ENCODE assay signal across 10 cellular contexts in the genomic region with DNA sequence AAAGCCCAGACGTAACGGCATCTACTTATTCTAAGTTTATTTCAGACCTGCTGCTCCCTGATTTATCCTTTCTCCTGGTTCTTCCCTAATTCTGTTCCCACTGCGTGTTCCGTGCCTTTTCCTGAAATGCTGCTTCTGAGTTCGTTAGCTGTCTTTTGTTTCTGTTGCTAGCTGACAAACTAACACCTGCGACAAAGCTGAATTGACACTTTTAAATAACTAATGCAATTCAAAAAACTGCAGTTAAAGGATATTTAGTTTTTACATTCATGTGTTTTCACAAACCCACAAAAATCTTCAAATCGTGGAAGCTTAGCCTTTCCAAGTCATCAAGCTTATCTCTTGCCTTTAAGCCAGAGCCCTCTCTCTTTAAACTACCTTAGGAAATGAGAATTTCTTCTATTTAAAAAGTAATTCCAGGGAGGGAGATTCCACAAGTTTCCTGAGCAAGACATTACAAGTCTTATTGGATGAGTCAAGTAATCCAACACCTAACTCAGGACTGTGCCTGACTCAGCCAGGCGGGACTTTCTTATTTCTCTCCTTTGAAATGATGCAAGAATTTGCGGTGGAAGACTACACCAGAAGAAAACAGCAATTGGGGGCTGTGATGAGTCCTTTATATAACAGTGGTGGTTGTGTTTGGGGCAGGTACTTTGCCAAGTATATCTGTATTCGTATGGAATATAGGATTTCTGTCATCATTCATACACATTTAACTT. TPM values are rescaled to one million over a fixed set of nuclear protein-coding genes. Genes with fewer than 3 reads are reported as not detected.
DNase-seq lines count a peak whose midpoint lies in the region; TF ChIP-seq lines count a peak whose summit lies in the region.
"Had no signal": no experiment of that assay in that cellular context is flagged by ENCODE, and none has a peak within 500 bp of the region (broad histone marks: within the 10 kb centered on the region; RNA-seq: fewer than 3 reads in every experiment).

No MANE protein-coding gene starts in this region.

- H3K27ac ChIP-seq in thyroid gland, result no peak overlapping the region

- 87 to 91% methylated on average over 10 of the region's 10 CpGs for WGBS in thyroid gland, 2 donors

- peaks cover 0 to 10% of the 10 kb centered on the region in 2 donors for H3K4me1 ChIP-seq in thyroid gland

- no peak overlapping the region for H3K27ac Mint-ChIP-seq in T-helper 2 cell treated with Interferon-gamma antibody and Interleukin-4, amounts not matched to agents 5 μg/mL and 100 μg/mL, for 36 hours
- H3K27ac Mint-ChIP-seq: activated naive CD8-positive, alpha-beta T cell treated with anti-CD3 and anti-CD28 coated beads, Interleukin-2, amount 10 ng/mL, durations not matched to agents 7 days and 5 days had no signal

- intact Hi-C loops in thyroid gland (cut with DNase I), result no loop called here

- no peak for TF ChIP-seq POLR2A in thyroid gland (IDR thresholded peaks at IDR 0.05)

- peaks cover 2% of the 10 kb centered on the region for H3K27me3 Mint-ChIP-seq in T-helper 2 cell treated with Interferon-gamma antibody and Interleukin-4, amounts not matched to agents 5 μg/mL and 100 μg/mL, for 36 hours (ENCODE audit: low read depth)
- H3K27me3 Mint-ChIP-seq: activated naive CD8-positive, alpha-beta T cell treated with anti-CD3 and anti-CD28 coated beads, Interleukin-2, amount 10 ng/mL, durations not matched to agents 7 days and 5 days had no signal

- H3K27me3 ChIP-seq in MG63 (no peaks in the 10 kb centered on the region), thyroid gland (no peaks in the 10 kb centered on the region)

- H3K36me3 ChIP-seq in MG63 (no peaks in the 10 kb centered on the region), thyroid gland (no peaks in the 10 kb centered on the region)

- H3K4me3 Mint-ChIP-seq in T-helper 2 cell treated with Interferon-gamma antibody and Interleukin-4, amounts not matched to agents 5 μg/mL and 100 μg/mL, for 36 hours, result no peak overlapping the region
- H3K4me3 Mint-ChIP-seq: activated naive CD8-positive, alpha-beta T cell treated with anti-CD3 and anti-CD28 coated beads, Interleukin-2, amount 10 ng/mL, durations not matched to agents 7 days and 5 days had no signal

- H3K36me3 Mint-ChIP-seq in T-helper 2 cell treated with Interferon-gamma antibody and Interleukin-4, amounts not matched to agents 5 μg/mL and 100 μg/mL, for 36 hours (ENCODE audit: low read depth), result no peaks in the 10 kb centered on the region
- H3K36me3 Mint-ChIP-seq: activated naive CD8-positive, alpha-beta T cell treated with anti-CD3 and anti-CD28 coated beads, Interleukin-2, amount 10 ng/mL, durations not matched to agents 7 days and 5 days had no signal

- H3K9me3 Mint-ChIP-seq in T-helper 2 cell treated with Interferon-gamma antibody and Interleukin-4, amounts not matched to agents 5 μg/mL and 100 μg/mL, for 36 hours, result no peaks in the 10 kb centered on the region
- H3K9me3 Mint-ChIP-seq: activated naive CD8-positive, alpha-beta T cell treated with anti-CD3 and anti-CD28 coated beads, Interleukin-2, amount 10 ng/mL, durations not matched to agents 7 days and 5 days had no signal

- H3K4me1 Mint-ChIP-seq in T-helper 2 cell treated with Interferon-gamma antibody and Interleukin-4, amounts not matched to agents 5 μg/mL and 100 μg/mL, for 36 hours (ENCODE audit: low read depth), result no peaks in the 10 kb centered on the region
- H3K4me1 Mint-ChIP-seq: activated naive CD8-positive, alpha-beta T cell treated with anti-CD3 and anti-CD28 coated beads, Interleukin-2, amount 10 ng/mL, durations not matched to agents 7 days and 5 days had no signal

- TF ChIP-seq CTCF in choroid plexus epithelial cell (conservative IDR thresholded peaks at IDR 0.05; ENCODE audit: low read depth, low read length), result no peak
- no peak for TF ChIP-seq CTCF in thyroid gland (IDR thresholded peaks at IDR 0.05)

- H3K4me3 ChIP-seq in MG63 (no peak overlapping the region), choroid plexus epithelial cell (ENCODE audit: low read depth, low read length) (no peak overlapping the region), thyroid gland (replicated peaks in 1 of 3) (no peak overlapping the region)

- no peaks in the 10 kb centered on the region for H3K9me3 ChIP-seq in MG63
- no peaks in the 10 kb centered on the region for H3K9me3 ChIP-seq in thyroid gland

- DNase-seq in Daoy (ENCODE audit: low read depth) (peak; percentile 94), MG63 (peak; percentile 91), choroid plexus epithelial cell (ENCODE audit: low read depth) (peak; percentile 96), non-pigmented ciliary epithelial cell (ENCODE audit: low read depth) (peak; percentile 92), occipital lobe (lab: John Stamatoyannopoulos, UW) (no peak), thyroid gland (no peak), NCI-H1417 treated with DMSO at 0.1 percent for 48 hours (lab: John Stamatoyannopoulos, UW) (no peak)
- DNase-seq in T-helper 2 cell treated with Interferon-gamma antibody and Interleukin-4, amounts not matched to agents 5 μg/mL and 100 μg/mL, for 36 hours (ENCODE audit: low spot score), result no peak
- DNase-seq: activated naive CD8-positive, alpha-beta T cell treated with anti-CD3 and anti-CD28 coated beads, Interleukin-2, amount 10 ng/mL, durations not matched to agents 7 days and 5 days; Right ventricle myocardium superior had no signal

RNA-seq across cellular contexts. Expression of a gene that starts 6.3 kb away (rescaled TPM):
- total RNA-seq in Daoy (2014; rRNA removed; shearing (Covaris generic)), result 2.5 and 2.8 TPM in 2 replicates
- total RNA-seq in MG63 (2014; rRNA removed; shearing (Covaris generic); ENCODE audit: low replicate concordance), result 1.5 and 2.1 TPM in 2 replicates
- total RNA-seq in occipital lobe (2.5 TPM), thyroid gland (1 to 10 TPM in 1 of 4 donors, under 1 TPM in 1, not detected in 2; 0.40 to 3.5 TPM)
- total RNA-seq: Right ventricle myocardium superior had no signal

Comparison
In these comparisons a context has a peak if more than half of its experiments do, and no peak if none do; other contexts are left out.
1. DNase-seq: peak in Daoy (single experiment), MG63 (single experiment), choroid plexus epithelial cell (single experiment) and non-pigmented ciliary epithelial cell (single experiment); none in occipital lobe (single experiment), thyroid gland (0 of 2), T-helper 2 cell treated with Interferon-gamma antibody and Interleukin-4, amounts not matched to agents 5 μg/mL and 100 μg/mL, for 36 hours (single experiment) and NCI-H1417 treated with DMSO at 0.1 percent for 48 hours (single experiment).